13 cellular contexts compared by ENCODE assay signal in the genomic region with DNA sequence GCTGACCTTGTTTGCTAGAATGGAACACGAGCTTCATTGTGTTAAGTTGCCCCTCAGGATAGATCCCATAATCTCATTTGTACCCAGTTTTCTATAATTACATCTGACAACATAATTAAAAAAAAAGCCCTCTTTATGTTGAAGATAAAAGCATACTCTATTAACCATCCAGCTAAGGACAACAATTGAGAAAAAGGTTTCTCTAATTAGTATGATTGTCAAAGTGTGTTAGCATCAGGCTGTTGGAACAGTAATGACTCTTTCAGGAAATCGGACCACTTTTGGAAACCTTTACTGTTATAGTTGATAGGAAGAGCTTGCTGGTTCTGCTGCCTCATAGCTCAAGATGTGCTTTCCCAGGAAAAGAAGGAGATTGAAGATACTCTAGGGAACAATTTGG.
DNase-seq lines count a peak whose midpoint lies in the region; TF ChIP-seq lines count a peak whose summit lies in the region.
"Had no signal": no experiment of that assay in that cellular context is flagged by ENCODE, and none has a peak within 500 bp of the region (broad histone marks: within the 10 kb centered on the region; RNA-seq: fewer than 3 reads in every experiment).

No MANE protein-coding gene starts in this region.

- H3K4me1 ChIP-seq in ovary (ENCODE audit: insufficient read depth) = peaks cover 1% of the 10 kb centered on the region

- no peaks in the 10 kb centered on the region for H3K9me3 ChIP-seq in ovary
- H3K9me3 ChIP-seq: SJCRH30 had no signal

- H3K4me3 Mint-ChIP-seq in glutamatergic neuron (ENCODE audit: unreplicated experiment) = no peak overlapping the region
- H3K4me3 Mint-ChIP-seq in activated T-helper 1 cell treated with anti-CD3 and anti-CD28 coated beads, Interleukin-12 subunit alpha, Interleukin-12 subunit beta, Interleukin-2, Interleukin-4 antibody, amounts not matched to agents 30 ng/mL and 10 ng/mL and 1 ng/mL, durations not matched to agents 14 hours and 24 hours and 36 hours = no peak overlapping the region
- H3K4me3 Mint-ChIP-seq: H9 had no signal

- TF ChIP-seq CTCF in glutamatergic neuron (IDR thresholded peaks at IDR 0.05; ENCODE audit: partially characterized antibody, unreplicated experiment) = no peak
- no peak for TF ChIP-seq CTCF in ovary (IDR thresholded peaks at IDR 0.05)

- TF ChIP-seq EP300 in ovary (IDR thresholded peaks at IDR 0.05) = no peak

- H3K36me3 ChIP-seq in ovary = no peaks in the 10 kb centered on the region
- H3K36me3 ChIP-seq: SJCRH30 had no signal

- intact Hi-C loops in activated T-helper 1 cell treated with anti-CD3 and anti-CD28 coated beads, Interleukin-12 subunit alpha, Interleukin-12 subunit beta, Interleukin-2, Interleukin-4 antibody, amounts not matched to agents 30 ng/mL and 10 ng/mL and 1 ng/mL, durations not matched to agents 14 hours and 24 hours and 36 hours (cut with micrococcal nuclease) = no loop called here
- intact Hi-C loops in ovary (cut with DNase I) = no loop called here

- H3K27me3 ChIP-seq in ovary = no peaks in the 10 kb centered on the region
- H3K27me3 ChIP-seq: SJCRH30 had no signal

- 46 to 62% (median 57%) methylated on average over 2 of the region's 2 CpGs for WGBS in ovary, 3 donors

- peaks cover 22% of the 10 kb centered on the region for H3K4me1 Mint-ChIP-seq in glutamatergic neuron (ENCODE audit: low read depth, unreplicated experiment)
- no peaks in the 10 kb centered on the region for H3K4me1 Mint-ChIP-seq in activated T-helper 1 cell treated with anti-CD3 and anti-CD28 coated beads, Interleukin-12 subunit alpha, Interleukin-12 subunit beta, Interleukin-2, Interleukin-4 antibody, amounts not matched to agents 30 ng/mL and 10 ng/mL and 1 ng/mL, durations not matched to agents 14 hours and 24 hours and 36 hours (ENCODE audit: low read depth)
- H3K4me1 Mint-ChIP-seq: H9 had no signal

- peak overlapping the region; percentile 29 for H3K27ac Mint-ChIP-seq in glutamatergic neuron (ENCODE audit: unreplicated experiment)
- H3K27ac Mint-ChIP-seq in activated T-helper 1 cell treated with anti-CD3 and anti-CD28 coated beads, Interleukin-12 subunit alpha, Interleukin-12 subunit beta, Interleukin-2, Interleukin-4 antibody, amounts not matched to agents 30 ng/mL and 10 ng/mL and 1 ng/mL, durations not matched to agents 14 hours and 24 hours and 36 hours = no peak overlapping the region

- H3K27ac ChIP-seq in ovary = no peak overlapping the region
- H3K27ac ChIP-seq: PC-9, SJCRH30 had no signal

- no peaks in the 10 kb centered on the region for H3K27me3 Mint-ChIP-seq in glutamatergic neuron (ENCODE audit: unreplicated experiment)
- peaks cover 17% of the 10 kb centered on the region for H3K27me3 Mint-ChIP-seq in activated T-helper 1 cell treated with anti-CD3 and anti-CD28 coated beads, Interleukin-12 subunit alpha, Interleukin-12 subunit beta, Interleukin-2, Interleukin-4 antibody, amounts not matched to agents 30 ng/mL and 10 ng/mL and 1 ng/mL, durations not matched to agents 14 hours and 24 hours and 36 hours (ENCODE audit: insufficient read depth)

- TF ChIP-seq POLR2A in ovary (IDR thresholded peaks at IDR 0.05) = no peak

- H3K4me3 ChIP-seq in ovary = no peak overlapping the region
- H3K4me3 ChIP-seq: PC-9, SJCRH30 had no signal

- DNase-seq in NCI-H1105 treated with DMSO at 0.1 percent for 48 hours (lab: John Stamatoyannopoulos, UW) (peak; percentile 70), NCI-H1930 (lab: John Stamatoyannopoulos, UW) (peak; percentile 86 to 87), NCI-H82 (lab: John Stamatoyannopoulos, UW) (peak; percentile 58), glutamatergic neuron (no peak), ovary (no peak), SKM-1 (lab: John Stamatoyannopoulos, UW; ENCODE audit: unreplicated experiment) (no peak)
- no peak for DNase-seq in activated T-helper 1 cell treated with anti-CD3 and anti-CD28 coated beads, Interleukin-12 subunit alpha, Interleukin-12 subunit beta, Interleukin-2, Interleukin-4 antibody, amounts not matched to agents 30 ng/mL and 10 ng/mL and 1 ng/mL, durations not matched to agents 14 hours and 24 hours and 36 hours (ENCODE audit: low spot score)
- DNase-seq: ACHN, H9, NCI-H510A treated with DMSO at 0.1 percent for 48 hours, PC-9, SJCRH30, T1000 had no signal

- peaks cover 2% of the 10 kb centered on the region for H3K9me3 Mint-ChIP-seq in glutamatergic neuron (ENCODE audit: unreplicated experiment)
- no peaks in the 10 kb centered on the region for H3K9me3 Mint-ChIP-seq in activated T-helper 1 cell treated with anti-CD3 and anti-CD28 coated beads, Interleukin-12 subunit alpha, Interleukin-12 subunit beta, Interleukin-2, Interleukin-4 antibody, amounts not matched to agents 30 ng/mL and 10 ng/mL and 1 ng/mL, durations not matched to agents 14 hours and 24 hours and 36 hours
- H3K9me3 Mint-ChIP-seq: H9 had no signal

- H3K36me3 Mint-ChIP-seq in glutamatergic neuron (ENCODE audit: unreplicated experiment) = no peaks in the 10 kb centered on the region
- H3K36me3 Mint-ChIP-seq in activated T-helper 1 cell treated with anti-CD3 and anti-CD28 coated beads, Interleukin-12 subunit alpha, Interleukin-12 subunit beta, Interleukin-2, Interleukin-4 antibody, amounts not matched to agents 30 ng/mL and 10 ng/mL and 1 ng/mL, durations not matched to agents 14 hours and 24 hours and 36 hours (ENCODE audit: low read depth) = no peaks in the 10 kb centered on the region

Comparison
In these comparisons a context has a peak if more than half of its experiments do, and no peak if none do; other contexts are left out.
1. DNase-seq: peak in NCI-H1105 treated with DMSO at 0.1 percent for 48 hours (single experiment), NCI-H1930 (2 of 2) and NCI-H82 (single experiment); none in glutamatergic neuron (single experiment), activated T-helper 1 cell treated with anti-CD3 and anti-CD28 coated beads, Interleukin-12 subunit alpha, Interleukin-12 subunit beta, Interleukin-2, Interleukin-4 antibody, amounts not matched to agents 30 ng/mL and 10 ng/mL and 1 ng/mL, durations not matched to agents 14 hours and 24 hours and 36 hours (single experiment), ovary (0 of 5) and SKM-1 (single experiment).